Comparison of ENCODE assay signal across 25 cellular contexts in genomic region chr3:29382845-29383244, GRCh38.
A peak's percentile ranks its signal among the peaks of the same experiment; 100 is the strongest.
DNase-seq lines count a peak whose midpoint lies in the region; ATAC-seq and TF ChIP-seq lines count a peak whose summit lies in the region.
"Had no signal": no experiment of that assay in that cellular context is flagged by ENCODE, and none has a peak within 500 bp of the region (broad histone marks: within the 10 kb centered on the region; RNA-seq: fewer than 3 reads in every experiment).

No MANE protein-coding gene starts in this region.

- intact Hi-C loops in gastrocnemius medialis (cut with DNase I; ENCODE audit: low total_unique reads) = no loop called here

- no peak overlapping the region for H3K9ac ChIP-seq in SK-N-SH

- POLR2A ChIA-PET in SK-N-SH (lab: Yijun Ruan, JAX) = no interaction called here

- no peak overlapping the region for H3K4me3 Mint-ChIP-seq in natural killer cell treated with Interleukin-12 subunit alpha and Interleukin-12 subunit beta and Interleukin-15 and Interleukin-18, amount 100 ng/mL, for 72 hours
- H3K4me3 Mint-ChIP-seq: CD14-positive monocyte; CD8-positive, alpha-beta memory T cell had no signal

- peaks cover 22% of the 10 kb centered on the region for H3K9me3 Mint-ChIP-seq in natural killer cell treated with Interleukin-12 subunit alpha and Interleukin-12 subunit beta and Interleukin-15 and Interleukin-18, amount 100 ng/mL, for 72 hours

- no peak for TF ChIP-seq RAD21 in SK-N-SH (IDR thresholded peaks at IDR 0.05; ENCODE audit: low read length)

- no peaks in the 10 kb centered on the region for H4K20me1 ChIP-seq in SK-N-SH (ENCODE audit: insufficient read depth)

- CTCF ChIA-PET in SK-N-SH (lab: Yijun Ruan, JAX) = no interaction called here

- 93% methylated on average over 1 of the region's 1 CpG for WGBS in SK-N-SH (ENCODE audit: low lambda C conversion rate)

- no peak for ATAC-seq in SK-N-SH treated with all-trans-retinoic acid at 6 μM for 48 hours
- no peak for ATAC-seq in gastrocnemius medialis
- no peak for ATAC-seq in HG02623 (IDR thresholded peaks at IDR 0.05; ENCODE audit: unreplicated experiment)
- no peak for ATAC-seq in natural killer cell treated with Interleukin-12 subunit alpha and Interleukin-12 subunit beta and Interleukin-15 and Interleukin-18, amount 100 ng/mL, for 72 hours
- ATAC-seq: GM12878 had no signal

- TF ChIP-seq POLR2A in gastrocnemius medialis (IDR thresholded peaks at IDR 0.05) = no peak

- H3K9me3 ChIP-seq in SK-N-SH (no peaks in the 10 kb centered on the region), gastrocnemius medialis (no peaks in the 10 kb centered on the region)
- H3K9me3 ChIP-seq: BE2C, SJCRH30 had no signal

- H3K4me3 ChIP-seq in SK-N-SH (ENCODE audit: low read depth in 2 of 2, low read length in 1 of 2) (no peak overlapping the region), coronary artery (no peak overlapping the region), gastrocnemius medialis (no peak overlapping the region)
- H3K4me3 ChIP-seq: GM12878, SJCRH30 had no signal

- DNase-seq in SK-N-SH = no peak
- no peak for DNase-seq in coronary artery (ENCODE audit: low spot score)
- DNase-seq in gastrocnemius medialis = no peak
- DNase-seq in NCI-H2081 (lab: John Stamatoyannopoulos, UW) = no peak
- DNase-seq in natural killer cell treated with Interleukin-12 subunit alpha and Interleukin-12 subunit beta and Interleukin-15 and Interleukin-18, amount 100 ng/mL, for 72 hours (ENCODE audit: low spot score) = no peak
- DNase-seq: ACHN; BE2C; CD8-positive, alpha-beta memory T cell; DMS 273 treated with DMSO at 0.1 percent for 48 hours; DMS79; GDM1; HCEC 1CT; KBM-7; NCI-H1105 treated with DMSO at 0.1 percent for 48 hours; NCI-H146; NCI-H1930; NCI-H446; NCI-H524 treated with DMSO at 0.1 percent for 48 hours; NCI-H774; SJCRH30 had no signal

- no peak overlapping the region for H2AFZ ChIP-seq in SK-N-SH (ENCODE audit: low read depth)

- no peak for TF ChIP-seq EP300 in SK-N-SH (IDR thresholded peaks at IDR 0.05; ENCODE audit: borderline replicate concordance in 1 of 2, low read depth in 1 of 2, low read length in 1 of 2)

- H3K36me3 ChIP-seq in SK-N-SH (replicated peaks in 1 of 2; ENCODE audit: control insufficient read depth in 1 of 2, insufficient read depth in 2 of 2, low read length in 1 of 2) = peaks cover 20 to 33% of the 10 kb centered on the region in 2 experiments
- H3K36me3 ChIP-seq in gastrocnemius medialis = no peaks in the 10 kb centered on the region
- H3K36me3 ChIP-seq: BE2C, SJCRH30 had no signal

- H3K79me2 ChIP-seq in SK-N-SH (ENCODE audit: insufficient read depth) = peaks cover 80% of the 10 kb centered on the region

- no peaks in the 10 kb centered on the region for H3K36me3 Mint-ChIP-seq in natural killer cell treated with Interleukin-12 subunit alpha and Interleukin-12 subunit beta and Interleukin-15 and Interleukin-18, amount 100 ng/mL, for 72 hours
- H3K36me3 Mint-ChIP-seq: CD14-positive monocyte; CD8-positive, alpha-beta memory T cell had no signal

- in situ Hi-C loops in gastrocnemius medialis (cut with MboI; ENCODE audit: low sequenced_read_pairs in 4 of 4) = no loop called here

- H3K4me1 ChIP-seq in SK-N-SH (ENCODE audit: control insufficient read depth in 1 of 2, insufficient read depth in 2 of 2, low read depth in 1 of 2, low read length in 1 of 2) (peaks cover 10 to 35% of the 10 kb centered on the region in 2 experiments), gastrocnemius medialis (peaks cover 18 to 30% of the 10 kb centered on the region in 2 donors)

- H3K4me1 Mint-ChIP-seq in natural killer cell treated with Interleukin-12 subunit alpha and Interleukin-12 subunit beta and Interleukin-15 and Interleukin-18, amount 100 ng/mL, for 72 hours (ENCODE audit: low read depth in 2 of 2) = no peaks in the 10 kb centered on the region
- H3K4me1 Mint-ChIP-seq: CD8-positive, alpha-beta memory T cell had no signal

- H3K27me3 ChIP-seq in SK-N-SH (ENCODE audit: insufficient read depth) = no peaks in the 10 kb centered on the region
- H3K27me3 ChIP-seq in gastrocnemius medialis = no peaks in the 10 kb centered on the region
- H3K27me3 ChIP-seq: BE2C, SJCRH30 had no signal

- H3K27ac ChIP-seq in SK-N-SH (ENCODE audit: low read depth in 2 of 2, low read length in 1 of 2) (peak overlapping the region; percentile 95 to 98; a peak in 3 of 4 replicates), coronary artery (peak overlapping the region; percentile 22 to 70), gastrocnemius medialis (peak overlapping the region; percentile 0 to 58 (median 26))
- H3K27ac ChIP-seq: 22Rv1, SJCRH30 had no signal

- no peaks in the 10 kb centered on the region for H3K27me3 Mint-ChIP-seq in natural killer cell treated with Interleukin-12 subunit alpha and Interleukin-12 subunit beta and Interleukin-15 and Interleukin-18, amount 100 ng/mL, for 72 hours
- H3K27me3 Mint-ChIP-seq: CD8-positive, alpha-beta memory T cell had no signal

- H3K4me2 ChIP-seq in SK-N-SH = no peak overlapping the region

- H3K27ac Mint-ChIP-seq in natural killer cell treated with Interleukin-12 subunit alpha and Interleukin-12 subunit beta and Interleukin-15 and Interleukin-18, amount 100 ng/mL, for 72 hours = no peak overlapping the region
- H3K27ac Mint-ChIP-seq: CD14-positive monocyte; CD8-positive, alpha-beta memory T cell had no signal

- TF ChIP-seq CTCF in SK-N-SH (IDR thresholded peaks at IDR 0.05) (no peak), coronary artery (IDR thresholded peaks at IDR 0.05) (no peak), gastrocnemius medialis (IDR thresholded peaks at IDR 0.05 in 4 of 5, conservative IDR thresholded peaks at IDR 0.05 in 1 of 5) (no peak)

- H3K9me2 ChIP-seq in SK-N-SH = no peaks in the 10 kb centered on the region

- peaks cover 44% of the 10 kb centered on the region for H3F3A ChIP-seq in SK-N-SH (replicated peaks; ENCODE audit: insufficient read depth)

TF ChIP-seq in SK-N-SH, 30 proteins besides CTCF, POLR2A, EP300 and RAD21:
- TF ChIP-seq MEF2A (IDR thresholded peaks at IDR 0.05; ENCODE audit: borderline replicate concordance, low read depth) = no peak
- no peak for TF ChIP-seq NRF1 (IDR thresholded peaks at IDR 0.05; ENCODE audit: low read depth, low read length)

TF ChIP-seq in SK-N-SH treated with all-trans-retinoic acid at 6 μM for 48 hours, 23 proteins besides CTCF, POLR2A, EP300 and RAD21:
- TF ChIP-seq SNAI2 (CRISPR knock-in tag; IDR thresholded peaks at IDR 0.05) = no peak
- TF ChIP-seq ZNF70 (CRISPR knock-in tag; IDR thresholded peaks at IDR 0.05) = no peak
- no peak for TF ChIP-seq ZNF8 (CRISPR knock-in tag; IDR thresholded peaks at IDR 0.05)
- no peak for TF ChIP-seq CSDC2 (CRISPR knock-in tag; IDR thresholded peaks at IDR 0.05)
- TF ChIP-seq RARB (CRISPR knock-in tag; IDR thresholded peaks at IDR 0.05) = no peak
- TF ChIP-seq ZFP3 (CRISPR knock-in tag; IDR thresholded peaks at IDR 0.05) = no peak
TF ChIP-seq in SK-N-SH treated with all-trans-retinoic acid at 6 μM for 48 hours: peak in this region for 0.

Comparison
In these comparisons a context has a peak if more than half of its experiments do, and no peak if none do; other contexts are left out.
1. H3K27ac ChIP-seq: peak in every context shown above with its lines; median percentile 96 in SK-N-SH; 46 in coronary artery; 26 in gastrocnemius medialis.